In genomic region chr9:5450360-5451051, GRCh38 we compare ENCODE assay signal across 8 cellular contexts. TPM values are rescaled to one million over a fixed set of nuclear protein-coding genes. Genes with fewer than 3 reads are reported as not detected.
A peak's percentile ranks its signal among the peaks of the same experiment; 100 is the strongest.
DNase-seq lines count a peak whose midpoint lies in the region; ATAC-seq and TF ChIP-seq lines count a peak whose summit lies in the region.

Gene CD274, plus strand, starts transcription at chr9:5450542. Its CDS starts 5,572 bp downstream, at chr9:5456114.

- H3K9me3 ChIP-seq in ectodermal cell (ENCODE audit: control insufficient read depth, low read length): no peaks in the 10 kb centered on the region
- no peaks in the 10 kb centered on the region for H3K9me3 ChIP-seq in lower lobe of right lung

- no peak within 1 kb of the TSS for H3K27ac ChIP-seq in ectodermal cell (ENCODE audit: insufficient read depth, low read depth, low read length, poor library complexity, severe bottlenecking)
- H3K27ac ChIP-seq in lower lobe of right lung: peak within 1 kb of the TSS; percentile 91

- CTCF ChIA-PET in activated CD4-positive, alpha-beta memory T cell treated with anti-CD3 and anti-CD28 coated beads, Interleukin-2, amount 10 ng/mL, durations not matched to agents 7 days and 5 days (lab: Charles Lee): interaction anchor here (0.6 to 5.6 kb wide), 35 partner anchors 10 to 769 kb away, joined by 3 to 130 read pairs (median 4); partner anchors contain the start of genes ERMP1, PDCD1LG2, PLGRKT and RIC1

- ATAC-seq in GM18870 (IDR thresholded peaks at IDR 0.05; ENCODE audit: unreplicated experiment) (peak; percentile 33), HG03280 (IDR thresholded peaks at IDR 0.05; ENCODE audit: unreplicated experiment) (peak; percentile 71), lower lobe of right lung (peak; percentile 98 to 99)

- no peaks in the 10 kb centered on the region for H3K27me3 Mint-ChIP-seq in activated CD4-positive, alpha-beta memory T cell treated with anti-CD3 and anti-CD28 coated beads, Interleukin-2, amount 10 ng/mL, durations not matched to agents 7 days and 5 days

- peaks cover 8% of the 10 kb centered on the region for H3K27me3 ChIP-seq in ectodermal cell (ENCODE audit: control insufficient read depth, insufficient read depth, low read length, poor library complexity, severe bottlenecking)
- H3K27me3 ChIP-seq in lower lobe of right lung (ENCODE audit: low read depth): no peaks in the 10 kb centered on the region

- WGBS in ectodermal cell, 2 experiments: 13 to 14% methylated on average over 34 of the region's 36 CpGs

- peaks cover 75% of the 10 kb centered on the region for H3K4me1 Mint-ChIP-seq in activated CD4-positive, alpha-beta memory T cell treated with anti-CD3 and anti-CD28 coated beads, Interleukin-2, amount 10 ng/mL, durations not matched to agents 7 days and 5 days

- intact Hi-C loops in lower lobe of right lung (cut with DNase I): no loop called here

- DNase-seq in AG09319 (ENCODE audit: extremely low read depth, low read depth): peak; percentile 72
- DNase-seq in NCI-H526 (lab: John Stamatoyannopoulos, UW): peak; percentile 42 to 90
- DNase-seq in activated CD4-positive, alpha-beta memory T cell treated with anti-CD3 and anti-CD28 coated beads, Interleukin-2, amount 10 ng/mL, durations not matched to agents 7 days and 5 days: peak; percentile 86
- DNase-seq in lower lobe of right lung: peak; percentile 96
- peak; percentile 38 to 73 (median 41) for DNase-seq in stimulated activated CD4-positive, alpha-beta T cell treated with anti-CD3 and anti-CD28 coated beads, TNF-alpha, amount 100 ng/mL, for 1 hour (ENCODE audit: low read depth in 3 of 3, low spot score in 1 of 3)

- TF ChIP-seq CTCF in AG09319 (IDR thresholded peaks at IDR 0.05; ENCODE audit: low read depth, low read length) (peak; percentile 69), lower lobe of right lung (IDR thresholded peaks at IDR 0.05) (peak; percentile 71)

- H3K4me3 ChIP-seq in ectodermal cell (ENCODE audit: insufficient read depth, low read depth, low read length): peak within 1 kb of the TSS; percentile 2
- peak within 1 kb of the TSS; percentile 66 for H3K4me3 ChIP-seq in lower lobe of right lung

- H3K36me3 ChIP-seq in ectodermal cell (ENCODE audit: control insufficient read depth, insufficient read depth, low read length) (no peaks in the 10 kb centered on the region), lower lobe of right lung (no peaks in the 10 kb centered on the region)

- no peaks in the 10 kb centered on the region for H3K36me3 Mint-ChIP-seq in activated CD4-positive, alpha-beta memory T cell treated with anti-CD3 and anti-CD28 coated beads, Interleukin-2, amount 10 ng/mL, durations not matched to agents 7 days and 5 days (ENCODE audit: low read depth)

- no peaks in the 10 kb centered on the region for H3K4me1 ChIP-seq in ectodermal cell (ENCODE audit: control insufficient read depth, insufficient read depth, low read length)
- H3K4me1 ChIP-seq in lower lobe of right lung: peaks cover 60% of the 10 kb centered on the region

- no peaks in the 10 kb centered on the region for H3K9me3 Mint-ChIP-seq in activated CD4-positive, alpha-beta memory T cell treated with anti-CD3 and anti-CD28 coated beads, Interleukin-2, amount 10 ng/mL, durations not matched to agents 7 days and 5 days

- peak within 1 kb of the TSS; percentile 84 for H3K27ac Mint-ChIP-seq in activated CD4-positive, alpha-beta memory T cell treated with anti-CD3 and anti-CD28 coated beads, Interleukin-2, amount 10 ng/mL, durations not matched to agents 7 days and 5 days

- POLR2A ChIA-PET in activated CD4-positive, alpha-beta memory T cell treated with anti-CD3 and anti-CD28 coated beads, Interleukin-2, amount 10 ng/mL, durations not matched to agents 7 days and 5 days (lab: Charles Lee): interaction anchor here (0.8 to 5.5 kb wide), 22 partner anchors 9 to 1923 kb away, joined by 3 to 106 read pairs (median 6); partner anchors contain the start of genes AK3, CDC37L1, ERMP1 and JAK2

- peak within 1 kb of the TSS; percentile 95 for H3K4me3 Mint-ChIP-seq in activated CD4-positive, alpha-beta memory T cell treated with anti-CD3 and anti-CD28 coated beads, Interleukin-2, amount 10 ng/mL, durations not matched to agents 7 days and 5 days

RNA-seq across cellular contexts. Expression of gene CD274, which starts in this region (rescaled TPM):
- 10 to 100 TPM; 12.4 to 12.6 TPM for total RNA-seq in activated CD4-positive, alpha-beta memory T cell treated with anti-CD3 and anti-CD28 coated beads, Interleukin-2, amount 10 ng/mL, durations not matched to agents 7 days and 5 days
- polyA plus RNA-seq in ectodermal cell (2013, experiment 1 of 4): 0.15 TPM
- 0.21 TPM for polyA plus RNA-seq in ectodermal cell (2013, experiment 2 of 4)
- 0.16 TPM for polyA plus RNA-seq in ectodermal cell (2013, experiment 3 of 4)
- 0.12 TPM for polyA plus RNA-seq in ectodermal cell (2013, experiment 4 of 4)
- 16.5 TPM for total RNA-seq in lower lobe of right lung

Comparison
In these comparisons a context has a peak if more than half of its experiments do, and no peak if none do; other contexts are left out.
1. DNase-seq: peak in every context shown above with its lines; median percentile 96 in lower lobe of right lung; 86 in activated CD4-positive, alpha-beta memory T cell treated with anti-CD3 and anti-CD28 coated beads, Interleukin-2, amount 10 ng/mL, durations not matched to agents 7 days and 5 days; 72 in AG09319; 66 in NCI-H526; 41 in stimulated activated CD4-positive, alpha-beta T cell treated with anti-CD3 and anti-CD28 coated beads, TNF-alpha, amount 100 ng/mL, for 1 hour.
2. ATAC-seq: peak in every context shown above with its lines; median percentile 98 in lower lobe of right lung; 71 in HG03280; 33 in GM18870.